In the genomic region with DNA sequence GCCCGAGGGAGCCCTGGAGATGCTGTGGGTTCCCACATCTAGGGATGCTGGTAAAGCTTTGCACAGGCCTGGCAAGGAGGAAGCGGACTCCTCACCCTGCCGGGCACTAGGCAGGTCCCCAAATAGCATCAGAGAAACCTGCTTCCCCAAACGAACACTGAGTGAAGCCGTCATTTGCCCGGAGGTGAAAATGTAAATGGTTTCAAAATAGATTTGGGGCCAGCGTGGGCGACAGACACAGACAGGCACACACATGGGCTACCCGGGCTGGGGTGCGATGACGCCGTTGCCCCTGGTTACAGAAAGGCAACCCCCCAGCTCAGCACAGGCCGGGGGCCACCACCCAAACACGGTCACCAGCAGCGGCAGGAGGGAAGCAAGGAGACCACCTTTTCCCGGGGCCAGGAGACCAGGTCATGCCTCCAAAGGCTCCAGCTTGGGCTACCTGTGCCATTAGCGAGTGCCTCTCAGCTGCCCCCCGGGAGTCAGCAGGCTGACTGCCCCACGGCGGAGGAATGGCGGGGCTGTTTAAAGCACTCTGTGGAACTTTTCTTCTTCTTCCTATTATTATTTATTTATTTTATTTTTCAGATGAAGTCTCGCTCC, we compare ENCODE assay signal across 21 cellular contexts. TPM values are rescaled to one million over a fixed set of nuclear protein-coding genes. Genes with fewer than 3 reads are reported as not detected.
DNase-seq lines count a peak whose midpoint lies in the region; ATAC-seq and TF ChIP-seq lines count a peak whose summit lies in the region.
"Had no signal": no experiment of that assay in that cellular context is flagged by ENCODE, and none has a peak within 500 bp of the region (broad histone marks: within the 10 kb centered on the region; RNA-seq: fewer than 3 reads in every experiment).

No MANE protein-coding gene starts in this region.

- peak; percentile 72 for DNase-seq in GM12865 (ENCODE audit: low read depth)
- no peak for DNase-seq in activated B cell treated with CpG ODN at 0.5 μM for 24 hours
- no peak for DNase-seq in globus pallidus (ENCODE audit: low spot score)
- DNase-seq: BE2C; CD8-positive, alpha-beta memory T cell; DMS79; GM23248; MG63; NCI-H1417; NCI-H2029; NCI-H2171 treated with DMSO at 0.1 percent for 48 hours; NCI-H446 treated with DMSO at 0.1 percent for 48 hours; NCI-H748 treated with DMSO at 0.1 percent for 48 hours; T-cell; T1000 had no signal

- H3K4me3 Mint-ChIP-seq in IgD-negative memory B cell, result peak overlapping the region; percentile 16 to 84 (median 56)
- H3K4me3 Mint-ChIP-seq in activated B cell treated with CpG ODN at 0.5 μM for 24 hours, result peak overlapping the region; percentile 61
- H3K4me3 Mint-ChIP-seq: CD8-positive, alpha-beta memory T cell; T-cell had no signal

- TF ChIP-seq CTCF in GM12865 (IDR thresholded peaks at IDR 0.05; ENCODE audit: insufficient read depth, low read depth, low read length, missing control alignments), result no peak
- TF ChIP-seq CTCF in activated B cell treated with CpG ODN at 0.5 μM for 24 hours (IDR thresholded peaks at IDR 0.05), result no peak

- H3K4me3 ChIP-seq in GM12865 (ENCODE audit: low read depth, low read length), result no peak overlapping the region
- H3K4me3 ChIP-seq: GM23248, MG63 had no signal

- H3K36me3 Mint-ChIP-seq in IgD-negative memory B cell (no peaks in the 10 kb centered on the region), activated B cell treated with CpG ODN at 0.5 μM for 24 hours (ENCODE audit: low read depth) (no peaks in the 10 kb centered on the region)
- H3K36me3 Mint-ChIP-seq: CD8-positive, alpha-beta memory T cell; T-cell had no signal

- POLR2A ChIA-PET in activated B cell treated with CpG ODN at 0.5 μM for 24 hours (lab: Charles Lee), result interaction anchor here (0.7 to 1.0 kb wide), 2 partner anchors 37 to 60 kb away, joined by 3 to 4 read pairs; partner anchors contain the start of gene FAM174C

- H3K4me1 Mint-ChIP-seq in IgD-negative memory B cell (peaks cover 6 to 11% (median 7%) of the 10 kb centered on the region in 3 donors), activated B cell treated with CpG ODN at 0.5 μM for 24 hours (peaks cover 6% of the 10 kb centered on the region)
- H3K4me1 Mint-ChIP-seq: CD8-positive, alpha-beta memory T cell; T-cell had no signal

- TF ChIP-seq POLR2A in GM18505 (IDR thresholded peaks at IDR 0.05; ENCODE audit: borderline replicate concordance, extremely low read depth, insufficient read depth, insufficient read length), result no peak

- CTCF ChIA-PET in activated B cell treated with CpG ODN at 0.5 μM for 24 hours (lab: Charles Lee), result no interaction called here

- intact Hi-C loops in activated B cell treated with CpG ODN at 0.5 μM for 24 hours (cut with micrococcal nuclease), result no loop called here

- H3K27me3 Mint-ChIP-seq in IgD-negative memory B cell (peaks cover 1% of the 10 kb centered on the region), activated B cell treated with CpG ODN at 0.5 μM for 24 hours (no peaks in the 10 kb centered on the region)

- H3K9me3 Mint-ChIP-seq in IgD-negative memory B cell, result no peaks in the 10 kb centered on the region
- no peaks in the 10 kb centered on the region for H3K9me3 Mint-ChIP-seq in activated B cell treated with CpG ODN at 0.5 μM for 24 hours
- H3K9me3 Mint-ChIP-seq: CD8-positive, alpha-beta memory T cell; T-cell had no signal

- H3K27ac Mint-ChIP-seq in IgD-negative memory B cell, result peak overlapping the region in 2 of 3 donors; percentile 46 to 72
- peak overlapping the region; percentile 46 for H3K27ac Mint-ChIP-seq in activated B cell treated with CpG ODN at 0.5 μM for 24 hours
- H3K27ac Mint-ChIP-seq: CD8-positive, alpha-beta memory T cell; T-cell had no signal

- peak; percentile 61 for ATAC-seq in activated B cell treated with CpG ODN at 0.5 μM for 24 hours (ENCODE audit: low read depth)
- no peak for ATAC-seq in HG02981 (IDR thresholded peaks at IDR 0.05; ENCODE audit: unreplicated experiment)
- no peak for ATAC-seq in HG03095 (IDR thresholded peaks at IDR 0.05; ENCODE audit: unreplicated experiment)
- no peak for ATAC-seq in GM18505 (IDR thresholded peaks at IDR 0.05; ENCODE audit: unreplicated experiment)
- ATAC-seq: HCT116, HepG2, T-cell had no signal

RNA-seq across cellular contexts. Expression of gene NDUFS7, which starts 47.5 kb away (rescaled TPM):
- polyA plus RNA-seq in IgD-negative memory B cell, result 233 TPM
- total RNA-seq in activated B cell treated with CpG ODN at 0.5 μM for 24 hours, result 82.1 and 84.3 TPM in 2 replicates

RNA-seq across cellular contexts. Expression of gene EFNA2, which starts 50.5 kb away (rescaled TPM):
- not detected for polyA plus RNA-seq in IgD-negative memory B cell
- not detected in 2 replicates for total RNA-seq in activated B cell treated with CpG ODN at 0.5 μM for 24 hours
- total RNA-seq: CD8-positive, alpha-beta memory T cell; GM23248 had no signal
- polyA plus RNA-seq: CD8-positive, alpha-beta memory T cell; GM23248 had no signal
